Comparison of ENCODE assay signal across 12 cellular contexts in genomic region chr5:179553875-179554274, GRCh38. TPM values are rescaled to one million over a fixed set of nuclear protein-coding genes. Genes with fewer than 3 reads are reported as not detected.
DNase-seq lines count a peak whose midpoint lies in the region; ATAC-seq and TF ChIP-seq lines count a peak whose summit lies in the region.
"Had no signal": no experiment of that assay in that cellular context is flagged by ENCODE, and none has a peak within 500 bp of the region (broad histone marks: within the 10 kb centered on the region; RNA-seq: fewer than 3 reads in every experiment).

No MANE protein-coding gene starts in this region.

- no peaks in the 10 kb centered on the region for H3K9me3 Mint-ChIP-seq in activated naive CD4-positive, alpha-beta T cell treated with anti-CD3 and anti-CD28 coated beads, Interleukin-2, amount 50 U/mL, for 24 hours
- no peaks in the 10 kb centered on the region for H3K9me3 Mint-ChIP-seq in activated naive CD4-positive, alpha-beta T cell treated with anti-CD3 and anti-CD28 coated beads, Interleukin-2, amount 10 ng/mL, durations not matched to agents 7 days and 5 days
- no peaks in the 10 kb centered on the region for H3K9me3 Mint-ChIP-seq in WTC11
- H3K9me3 Mint-ChIP-seq in type B pancreatic cell, result no peaks in the 10 kb centered on the region

- WGBS in gastroesophageal sphincter (ENCODE audit: low coverage in 1 of 2), 2 donors, result 74 to 83% methylated on average over 6 to 7 of the region's 7 CpGs

- peaks cover 2 to 71% (median 14%) of the 10 kb centered on the region in 3 donors for H3K4me1 ChIP-seq in gastroesophageal sphincter

- peaks cover 49% of the 10 kb centered on the region for H3K4me1 Mint-ChIP-seq in activated naive CD4-positive, alpha-beta T cell treated with anti-CD3 and anti-CD28 coated beads, Interleukin-2, amount 50 U/mL, for 24 hours
- H3K4me1 Mint-ChIP-seq in activated naive CD4-positive, alpha-beta T cell treated with anti-CD3 and anti-CD28 coated beads, Interleukin-2, amount 10 ng/mL, durations not matched to agents 7 days and 5 days, result peaks cover 48% of the 10 kb centered on the region
- peaks cover 37% of the 10 kb centered on the region for H3K4me1 Mint-ChIP-seq in WTC11
- peaks cover 27% of the 10 kb centered on the region for H3K4me1 Mint-ChIP-seq in type B pancreatic cell (ENCODE audit: unreplicated experiment)

- H3K9me3 ChIP-seq in gastroesophageal sphincter, result no peaks in the 10 kb centered on the region
- H3K9me3 ChIP-seq: pancreas had no signal

- H3K27ac ChIP-seq in gastroesophageal sphincter, result peak overlapping the region in 1 of 4 donors; percentile 17
- H3K27ac ChIP-seq: pancreas had no signal

- ATAC-seq in WTC11, result no peak
- no peak for ATAC-seq in gastroesophageal sphincter
- ATAC-seq in GM18873 (IDR thresholded peaks at IDR 0.05; ENCODE audit: low FRiP score, unreplicated experiment), result no peak
- ATAC-seq: pancreas had no signal

- POLR2A ChIA-PET in WTC11 (lab: Charles Lee), result interaction anchor here (0.7 kb wide), 1 partner anchor 51 kb away, joined by 4 read pairs; no protein-coding TSS in a partner anchor

- H3K27ac Mint-ChIP-seq in activated naive CD4-positive, alpha-beta T cell treated with anti-CD3 and anti-CD28 coated beads, Interleukin-2, amount 50 U/mL, for 24 hours, result no peak overlapping the region
- H3K27ac Mint-ChIP-seq in activated naive CD4-positive, alpha-beta T cell treated with anti-CD3 and anti-CD28 coated beads, Interleukin-2, amount 10 ng/mL, durations not matched to agents 7 days and 5 days, result no peak overlapping the region
- H3K27ac Mint-ChIP-seq in WTC11, result peak overlapping the region; percentile 94
- H3K27ac Mint-ChIP-seq in type B pancreatic cell, result peak overlapping the region; percentile 69
- H3K27ac Mint-ChIP-seq: activated naive CD8-positive, alpha-beta T cell had no signal

- H3K27me3 Mint-ChIP-seq in activated naive CD4-positive, alpha-beta T cell treated with anti-CD3 and anti-CD28 coated beads, Interleukin-2, amount 50 U/mL, for 24 hours, result no peaks in the 10 kb centered on the region
- H3K27me3 Mint-ChIP-seq in activated naive CD4-positive, alpha-beta T cell treated with anti-CD3 and anti-CD28 coated beads, Interleukin-2, amount 10 ng/mL, durations not matched to agents 7 days and 5 days, result no peaks in the 10 kb centered on the region
- no peaks in the 10 kb centered on the region for H3K27me3 Mint-ChIP-seq in WTC11 (ENCODE audit: low read depth)
- H3K27me3 Mint-ChIP-seq in type B pancreatic cell, result no peaks in the 10 kb centered on the region
- H3K27me3 Mint-ChIP-seq: activated naive CD8-positive, alpha-beta T cell had no signal

- no peak for TF ChIP-seq EP300 in gastroesophageal sphincter (IDR thresholded peaks at IDR 0.05)

- no peak for TF ChIP-seq POLR2A in gastroesophageal sphincter (IDR thresholded peaks at IDR 0.05)

- H3K27me3 ChIP-seq in gastroesophageal sphincter, result no peaks in the 10 kb centered on the region
- H3K27me3 ChIP-seq: pancreas had no signal

- TF ChIP-seq CTCF in WTC11 (IDR thresholded peaks at IDR 0.05) (no peak), fibroblast of villous mesenchyme (IDR thresholded peaks at IDR 0.05; ENCODE audit: insufficient read depth, low read depth, low read length) (no peak), type B pancreatic cell (conservative IDR thresholded peaks at IDR 0.05) (no peak), gastroesophageal sphincter (IDR thresholded peaks at IDR 0.05) (no peak)

- no peak overlapping the region for H3K4me3 ChIP-seq in fibroblast of villous mesenchyme (ENCODE audit: low read depth, low read length)
- H3K4me3 ChIP-seq in gastroesophageal sphincter, result no peak overlapping the region
- H3K4me3 ChIP-seq: pancreas had no signal

- H3K4me3 Mint-ChIP-seq in activated naive CD4-positive, alpha-beta T cell treated with anti-CD3 and anti-CD28 coated beads, Interleukin-2, amount 50 U/mL, for 24 hours, result peak overlapping the region; percentile 47
- no peak overlapping the region for H3K4me3 Mint-ChIP-seq in activated naive CD4-positive, alpha-beta T cell treated with anti-CD3 and anti-CD28 coated beads, Interleukin-2, amount 10 ng/mL, durations not matched to agents 7 days and 5 days
- H3K4me3 Mint-ChIP-seq in WTC11, result no peak overlapping the region
- H3K4me3 Mint-ChIP-seq in type B pancreatic cell, result peak overlapping the region; percentile 57

- H3K36me3 ChIP-seq in gastroesophageal sphincter, result no peaks in the 10 kb centered on the region
- H3K36me3 ChIP-seq: pancreas had no signal

- no peak for DNase-seq in activated naive CD4-positive, alpha-beta T cell treated with anti-CD3 and anti-CD28 coated beads, Interleukin-2, amount 10 ng/mL, durations not matched to agents 7 days and 5 days
- DNase-seq in WTC11 (ENCODE audit: low spot score) (no peak), fibroblast of villous mesenchyme (ENCODE audit: low read depth) (peak; percentile 60), type B pancreatic cell (ENCODE audit: extremely low spot score, unreplicated experiment) (no peak), SKM-1 treated with dmso at 0.1 percent for 144 hours (lab: John Stamatoyannopoulos, UW; ENCODE audit: unreplicated experiment) (no peak)
- DNase-seq: C1 segment of cervical spinal cord, NCI-H2081 treated with DMSO at 0.1 percent for 48 hours, pancreas had no signal

- H3K36me3 Mint-ChIP-seq in activated naive CD4-positive, alpha-beta T cell treated with anti-CD3 and anti-CD28 coated beads, Interleukin-2, amount 50 U/mL, for 24 hours, result peaks cover 6% of the 10 kb centered on the region
- peaks cover 29% of the 10 kb centered on the region for H3K36me3 Mint-ChIP-seq in activated naive CD4-positive, alpha-beta T cell treated with anti-CD3 and anti-CD28 coated beads, Interleukin-2, amount 10 ng/mL, durations not matched to agents 7 days and 5 days
- H3K36me3 Mint-ChIP-seq in WTC11 (peaks cover 7% of the 10 kb centered on the region; the same call in 1 of the 2 replicates), type B pancreatic cell (peaks cover 8% of the 10 kb centered on the region)

- CTCF ChIA-PET in activated naive CD4-positive, alpha-beta T cell treated with anti-CD3 and anti-CD28 coated beads, Interleukin-2, amount 10 ng/mL, durations not matched to agents 7 days and 5 days (lab: Charles Lee), result interaction anchor here (1.1 kb wide), 1 partner anchor 9 kb away, joined by 3 read pairs; no protein-coding TSS in a partner anchor
- CTCF ChIA-PET in WTC11 (lab: Charles Lee), result no interaction called here

TF ChIP-seq in WTC11, 78 proteins besides CTCF, POLR2A, EP300 and RAD21:
- no peak for TF ChIP-seq SMAD3 (CRISPR knock-in tag; IDR thresholded peaks at IDR 0.05; ENCODE audit: borderline replicate concordance)
- TF ChIP-seq ZNF219 (CRISPR knock-in tag; IDR thresholded peaks at IDR 0.05; ENCODE audit: borderline replicate concordance), result no peak
- TF ChIP-seq ATF6 (CRISPR knock-in tag; IDR thresholded peaks at IDR 0.05), result no peak
- no peak for TF ChIP-seq IRF1 (CRISPR knock-in tag; IDR thresholded peaks at IDR 0.05)
- no peak for TF ChIP-seq ZNF671 (CRISPR knock-in tag; IDR thresholded peaks at IDR 0.05)

RNA-seq across cellular contexts. Expression of gene RUFY1, which starts 3.5 kb away (rescaled TPM):
- total RNA-seq in WTC11 (2021) (32.3 to 34.0 TPM (median 32.7 TPM) in 3 replicates), fibroblast of villous mesenchyme (42.5 and 54.0 TPM in 2 replicates), type B pancreatic cell (ENCODE audit: low replicate concordance) (41.2 and 51.6 TPM in 2 replicates), gastroesophageal sphincter (10 to 100 TPM; 38.1 to 59.0 (median 54.8) TPM)

Comparison
In these comparisons a context has a peak if more than half of its experiments do, and no peak if none do; other contexts are left out.
1. H3K4me3 Mint-ChIP-seq: peak in activated naive CD4-positive, alpha-beta T cell treated with anti-CD3 and anti-CD28 coated beads, Interleukin-2, amount 50 U/mL, for 24 hours (single experiment) and type B pancreatic cell (single experiment); none in activated naive CD4-positive, alpha-beta T cell treated with anti-CD3 and anti-CD28 coated beads, Interleukin-2, amount 10 ng/mL, durations not matched to agents 7 days and 5 days (single experiment) and WTC11 (single experiment).
2. H3K27ac Mint-ChIP-seq: peak in WTC11 (single experiment) and type B pancreatic cell (single experiment); none in activated naive CD4-positive, alpha-beta T cell treated with anti-CD3 and anti-CD28 coated beads, Interleukin-2, amount 50 U/mL, for 24 hours (single experiment) and activated naive CD4-positive, alpha-beta T cell treated with anti-CD3 and anti-CD28 coated beads, Interleukin-2, amount 10 ng/mL, durations not matched to agents 7 days and 5 days (single experiment).